ENCODE assay signal across 10 cellular contexts in genomic region chr12:28591831-28592230, GRCh38.
"Had no signal": no experiment of that assay in that cellular context is flagged by ENCODE, and none has a peak within 500 bp of the region (broad histone marks: within the 10 kb centered on the region; RNA-seq: fewer than 3 reads in every experiment).

No MANE protein-coding gene starts in this region.

- H3K4me3 ChIP-seq: GM23248, HAP-1 had no signal

- H3K27me3 Mint-ChIP-seq: IgD-negative memory B cell had no signal

- DNase-seq: GM23248, H7, HFFc6, KBM-7 had no signal

- H3K4me1 Mint-ChIP-seq: IgD-negative memory B cell had no signal

- H3K36me3 Mint-ChIP-seq: IgD-negative memory B cell had no signal

- H3K4me3 Mint-ChIP-seq: HFFc6 had no signal

- ATAC-seq: HCT116, HepG2 had no signal

- H3K27ac ChIP-seq: GM23248, HL-60, KMS-11 had no signal

- H3K9me3 ChIP-seq: HAP-1 had no signal

- H3K4me1 ChIP-seq: HAP-1 had no signal

- H3K27ac Mint-ChIP-seq: HFFc6, IgD-negative memory B cell had no signal

- H3K36me3 ChIP-seq: HAP-1 had no signal
